ENCODE assay signal across 21 cellular contexts in genomic region chr7:4661871-4662270, GRCh38. TPM values are rescaled to one million over a fixed set of nuclear protein-coding genes. Genes with fewer than 3 reads are reported as not detected.
DNase-seq lines count a peak whose midpoint lies in the region; ATAC-seq, FAIRE-seq and TF ChIP-seq lines count a peak whose summit lies in the region.
"Had no signal": no experiment of that assay in that cellular context is flagged by ENCODE, and none has a peak within 500 bp of the region (broad histone marks: within the 10 kb centered on the region; RNA-seq: fewer than 3 reads in every experiment).

No MANE protein-coding gene starts in this region.

- no peak for FAIRE-seq in H54 (lab: Jason Lieb, UNC)
- FAIRE-seq: A204.1, bronchial epithelial cell, H1 had no signal

- H3K36me3 Mint-ChIP-seq in brain: peaks cover 13% of the 10 kb centered on the region

- no peak for ATAC-seq in HG03378 (IDR thresholded peaks at IDR 0.05; ENCODE audit: unreplicated experiment)
- ATAC-seq: activated CD8-positive, alpha-beta T cell treated with anti-CD3 and anti-CD28 coated beads for 36 hours had no signal

- H3K36me3 ChIP-seq in adrenal gland (replicated peaks in 1 of 2): no peaks in the 10 kb centered on the region
- H3K36me3 ChIP-seq: spleen, tibial artery had no signal

- peaks cover 16% of the 10 kb centered on the region for H3K4me1 Mint-ChIP-seq in brain
- H3K4me1 Mint-ChIP-seq: naive B cell had no signal

- H3K27ac Mint-ChIP-seq in brain: peak overlapping the region; percentile 18 to 88 (median 68)
- H3K27ac Mint-ChIP-seq: activated CD8-positive, alpha-beta T cell treated with anti-CD3 and anti-CD28 coated beads for 36 hours; activated naive CD4-positive, alpha-beta T cell treated with anti-CD3 and anti-CD28 coated beads, Interleukin-2, amount 50 U/mL, for 24 hours had no signal

- H3K27me3 ChIP-seq in adrenal gland: no peaks in the 10 kb centered on the region
- H3K27me3 ChIP-seq: spleen, tibial artery had no signal

- no peaks in the 10 kb centered on the region for H3K4me1 ChIP-seq in adrenal gland (replicated peaks in 1 of 2)

- H3K9me3 Mint-ChIP-seq in brain: peaks cover 19 to 32% (median 25%) of the 10 kb centered on the region in 5 experiments

- no peak overlapping the region for H3K4me3 ChIP-seq in adrenal gland
- H3K4me3 ChIP-seq: spleen, tibial artery had no signal

- TF ChIP-seq CTCF in brain (conservative IDR thresholded peaks at IDR 0.05) (no peak), adrenal gland (IDR thresholded peaks at IDR 0.05) (no peak)

- no peak overlapping the region for H3K27ac ChIP-seq in adrenal gland
- H3K27ac ChIP-seq: spleen, tibial artery had no signal

- 49 to 63% (median 52%) methylated on average over 8 of the region's 8 CpGs for WGBS in adrenal gland, 4 donors

- no peaks in the 10 kb centered on the region for H3K9me3 ChIP-seq in adrenal gland (replicated peaks in 1 of 3)

- peak overlapping the region in 1 of 5 experiments; percentile 54 for H3K4me3 Mint-ChIP-seq in brain
- H3K4me3 Mint-ChIP-seq: activated CD8-positive, alpha-beta T cell treated with anti-CD3 and anti-CD28 coated beads for 36 hours; activated naive CD4-positive, alpha-beta T cell treated with anti-CD3 and anti-CD28 coated beads, Interleukin-2, amount 50 U/mL, for 24 hours; naive B cell had no signal

- DNase-seq in NCI-H2171 treated with DMSO at 0.1 percent for 48 hours (lab: John Stamatoyannopoulos, UW) (peak; percentile 54), NCI-H2171 (lab: John Stamatoyannopoulos, UW) (no peak), iris pigment epithelial cell (ENCODE audit: low read depth) (peak; percentile 49), adrenal gland (no peak), midbrain (lab: John Stamatoyannopoulos, UW) (no peak), H54 (ENCODE audit: insufficient read length, low spot score) (no peak)
- DNase-seq: activated CD8-positive, alpha-beta T cell treated with anti-CD3 and anti-CD28 coated beads for 36 hours; activated T-cell treated with anti-CD3 and anti-CD28 coated beads, Interleukin-2, amount 50 U/mL, for 48 hours; effector CD4-positive, alpha-beta T cell; foreskin melanocyte; naive B cell; NCI-H1436 treated with DMSO at 0.1 percent for 48 hours; NCI-H446 treated with DMSO at 0.1 percent for 48 hours; spleen had no signal

- intact Hi-C loops in adrenal gland (cut with DNase I): no loop called here

- no peaks in the 10 kb centered on the region for H3K27me3 Mint-ChIP-seq in brain
- H3K27me3 Mint-ChIP-seq: activated naive CD4-positive, alpha-beta T cell treated with anti-CD3 and anti-CD28 coated beads, Interleukin-2, amount 50 U/mL, for 24 hours had no signal

- TF ChIP-seq POLR2A in adrenal gland (IDR thresholded peaks at IDR 0.05) (no peak), H54 (IDR thresholded peaks at IDR 0.05; ENCODE audit: low read depth, low read length) (no peak)

RNA-seq across cellular contexts. Expression of gene FOXK1, which starts 20.2 kb away (rescaled TPM):
- 8.0 TPM for polyA plus RNA-seq in brain (ENCODE audit: insufficient read depth, low read depth, low replicate concordance)
- total RNA-seq in adrenal gland: 10 to 100 TPM; 28.4 to 63.1 (median 42.5) TPM
- polyA plus RNA-seq in adrenal gland: 10 to 100 TPM in 1 of 3 donors, 1 to 10 TPM in 2; 4.8 to 21.3 (median 9.0) TPM

Comparison
In these comparisons a context has a peak if more than half of its experiments do, and no peak if none do; other contexts are left out.
1. DNase-seq: peak in NCI-H2171 treated with DMSO at 0.1 percent for 48 hours (single experiment) and iris pigment epithelial cell (single experiment); none in NCI-H2171 (single experiment), adrenal gland (0 of 7), midbrain (single experiment) and H54 (single experiment).